Comparison of ENCODE assay signal across 1 cellular context in the genomic region with DNA sequence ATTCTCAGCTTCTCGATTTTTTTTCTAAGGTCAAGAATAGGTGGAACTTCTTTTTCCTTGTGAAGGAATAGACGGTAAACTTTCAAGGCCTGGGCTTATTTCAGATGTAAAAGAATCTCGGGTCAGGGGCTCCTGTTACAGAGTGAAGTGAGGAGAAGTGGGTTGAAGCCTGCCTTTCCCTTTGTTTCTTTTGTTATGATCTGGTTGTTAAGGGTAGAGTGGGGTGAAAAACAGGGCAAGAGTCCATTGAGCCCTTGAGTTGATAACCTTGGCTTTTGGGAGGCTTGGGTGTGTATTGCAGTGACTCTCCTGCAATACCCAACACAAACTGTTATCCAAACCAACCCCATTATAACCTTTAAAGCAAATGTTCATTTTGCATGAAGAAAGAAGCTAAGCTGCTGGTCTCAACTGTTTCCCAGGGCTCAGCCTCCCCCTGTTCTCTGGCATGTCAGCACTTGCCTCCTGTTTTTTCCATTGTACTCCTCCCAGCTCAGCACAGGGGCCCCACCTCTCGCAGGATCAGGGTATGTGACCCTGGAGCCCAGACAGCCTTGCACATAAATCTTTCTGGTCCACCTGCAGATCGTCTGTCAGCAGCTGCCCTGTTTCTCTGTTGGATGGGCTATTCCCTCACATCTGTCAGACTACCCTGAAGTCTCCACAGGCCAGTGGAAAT.
TF ChIP-seq lines count a peak whose summit lies in the region.

No MANE protein-coding gene starts in this region.

TF ChIP-seq in H1, 55 proteins besides CTCF, POLR2A, EP300 and RAD21:
- TF ChIP-seq SIN3A (conservative IDR thresholded peaks at IDR 0.05 in 1 of 2, IDR thresholded peaks at IDR 0.05 in 1 of 2; ENCODE audit: low read depth in 1 of 2, low read length in 2 of 2) (no peak), ATF2 (IDR thresholded peaks at IDR 0.05; ENCODE audit: low read length) (0 out of 2 replicates have a peak, but pooled peaks have one; percentile 53), CHD7 (IDR thresholded peaks at IDR 0.05; ENCODE audit: insufficient replicate concordance, low read length) (peak; percentile 36), NRF1 (IDR thresholded peaks at IDR 0.05; ENCODE audit: low read depth, low read length) (no peak), SIRT6 (IDR thresholded peaks at IDR 0.05; ENCODE audit: low read length) (no peak), KDM1A (IDR thresholded peaks at IDR 0.05; ENCODE audit: borderline replicate concordance, low read length) (no peak), SIX5 (IDR thresholded peaks at IDR 0.05; ENCODE audit: low read depth, low read length) (no peak), POLR2AphosphoS5 (IDR thresholded peaks at IDR 0.05; ENCODE audit: low read depth, low read length) (no peak), SAP30 (IDR thresholded peaks at IDR 0.05; ENCODE audit: insufficient read depth, insufficient replicate concordance, low read length) (no peak), CHD2 (IDR thresholded peaks at IDR 0.05; ENCODE audit: low read length) (no peak), USF2 (IDR thresholded peaks at IDR 0.05; ENCODE audit: low read length) (no peak), TBP (IDR thresholded peaks at IDR 0.05; ENCODE audit: low read depth, low read length) (no peak), NANOG (IDR thresholded peaks at IDR 0.05; ENCODE audit: insufficient read depth, low read depth, low read length, poor library complexity, severe bottlenecking) (no peak), HDAC6 (IDR thresholded peaks at IDR 0.05; ENCODE audit: low read depth, low read length) (no peak)
